ENCODE assay signal across 1 cellular context in the genomic region with DNA sequence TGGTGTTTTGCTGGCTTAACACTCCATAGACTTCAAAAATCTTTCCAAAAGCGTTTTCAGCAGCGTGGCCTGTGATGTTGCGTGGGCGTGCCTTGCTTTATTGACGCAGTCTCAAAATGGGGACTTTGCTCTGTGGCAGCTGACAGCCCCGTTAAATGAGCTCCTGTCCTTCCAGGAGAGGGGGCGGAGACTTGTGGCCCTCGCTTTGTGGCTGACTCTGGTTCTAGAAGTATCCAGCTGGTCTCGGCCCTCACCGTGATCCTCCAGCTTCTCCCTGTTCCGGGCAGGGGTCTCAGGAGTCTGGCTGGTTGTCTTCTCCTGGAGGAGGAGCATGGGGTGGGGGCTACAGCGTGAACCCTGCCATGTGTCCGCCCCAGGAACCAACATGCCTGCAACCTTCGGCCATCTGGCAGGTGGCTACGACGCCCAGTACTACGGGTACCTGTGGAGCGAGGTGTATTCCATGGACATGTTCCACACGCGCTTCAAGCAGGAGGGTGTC.
A peak's percentile ranks its signal among the peaks of the same experiment; 100 is the strongest.
TF ChIP-seq lines count a peak whose summit lies in the region.

No MANE protein-coding gene starts in this region.

TF ChIP-seq in HepG2, 621 proteins besides CTCF, POLR2A, EP300 and RAD21 (continued from another document and continues in another):
- peak; percentile 58; the same call in 1 of the 2 replicates for TF ChIP-seq REPIN1 (CRISPR knock-in tag; IDR thresholded peaks at IDR 0.05; ENCODE audit: borderline replicate concordance, low read depth)
- no peak for TF ChIP-seq ZNF761 (CRISPR knock-in tag; conservative IDR thresholded peaks at IDR 0.05)
- no peak for TF ChIP-seq ZSCAN29 (CRISPR knock-in tag; conservative IDR thresholded peaks at IDR 0.05)
- TF ChIP-seq MEF2D (CRISPR knock-in tag; IDR thresholded peaks at IDR 0.05): no peak
- TF ChIP-seq, protein P1, sequence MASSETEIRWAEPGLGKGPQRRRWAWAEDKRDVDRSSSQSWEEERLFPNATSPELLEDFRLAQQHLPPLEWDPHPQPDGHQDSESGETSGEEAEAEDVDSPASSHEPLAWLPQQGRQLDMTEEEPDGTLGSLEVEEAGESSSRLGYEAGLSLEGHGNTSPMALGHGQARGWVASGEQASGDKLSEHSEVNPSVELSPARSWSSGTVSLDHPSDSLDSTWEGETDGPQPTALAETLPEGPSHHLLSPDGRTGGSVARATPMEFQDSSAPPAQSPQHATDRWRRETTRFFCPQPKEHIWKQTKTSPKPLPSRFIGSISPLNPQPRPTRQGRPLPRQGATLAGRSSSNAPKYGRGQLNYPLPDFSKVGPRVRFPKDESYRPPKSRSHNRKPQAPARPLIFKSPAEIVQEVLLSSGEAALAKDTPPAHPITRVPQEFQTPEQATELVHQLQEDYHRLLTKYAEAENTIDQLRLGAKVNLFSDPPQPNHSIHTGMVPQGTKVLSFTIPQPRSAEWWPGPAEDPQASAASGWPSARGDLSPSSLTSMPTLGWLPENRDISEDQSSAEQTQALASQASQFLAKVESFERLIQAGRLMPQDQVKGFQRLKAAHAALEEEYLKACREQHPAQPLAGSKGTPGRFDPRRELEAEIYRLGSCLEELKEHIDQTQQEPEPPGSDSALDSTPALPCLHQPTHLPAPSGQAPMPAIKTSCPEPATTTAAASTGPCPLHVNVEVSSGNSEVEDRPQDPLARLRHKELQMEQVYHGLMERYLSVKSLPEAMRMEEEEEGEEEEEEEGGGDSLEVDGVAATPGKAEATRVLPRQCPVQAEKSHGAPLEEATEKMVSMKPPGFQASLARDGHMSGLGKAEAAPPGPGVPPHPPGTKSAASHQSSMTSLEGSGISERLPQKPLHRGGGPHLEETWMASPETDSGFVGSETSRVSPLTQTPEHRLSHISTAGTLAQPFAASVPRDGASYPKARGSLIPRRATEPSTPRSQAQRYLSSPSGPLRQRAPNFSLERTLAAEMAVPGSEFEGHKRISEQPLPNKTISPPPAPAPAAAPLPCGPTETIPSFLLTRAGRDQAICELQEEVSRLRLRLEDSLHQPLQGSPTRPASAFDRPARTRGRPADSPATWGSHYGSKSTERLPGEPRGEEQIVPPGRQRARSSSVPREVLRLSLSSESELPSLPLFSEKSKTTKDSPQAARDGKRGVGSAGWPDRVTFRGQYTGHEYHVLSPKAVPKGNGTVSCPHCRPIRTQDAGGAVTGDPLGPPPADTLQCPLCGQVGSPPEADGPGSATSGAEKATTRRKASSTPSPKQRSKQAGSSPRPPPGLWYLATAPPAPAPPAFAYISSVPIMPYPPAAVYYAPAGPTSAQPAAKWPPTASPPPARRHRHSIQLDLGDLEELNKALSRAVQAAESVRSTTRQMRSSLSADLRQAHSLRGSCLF (CRISPR knock-in tag; IDR thresholded peaks at IDR 0.05; ENCODE audit: borderline replicate concordance): no peak
- TF ChIP-seq DMAP1 (CRISPR knock-in tag; IDR thresholded peaks at IDR 0.05): peak; percentile 46; the same call in 1 of the 2 replicates
- 0 out of 2 replicates have a peak, but pooled peaks have one; percentile 45 for TF ChIP-seq MEIS1 (CRISPR knock-in tag; IDR thresholded peaks at IDR 0.05; ENCODE audit: borderline replicate concordance)
- TF ChIP-seq ZNF460 (CRISPR knock-in tag; IDR thresholded peaks at IDR 0.05; ENCODE audit: borderline replicate concordance): no peak
- TF ChIP-seq, protein P2, sequence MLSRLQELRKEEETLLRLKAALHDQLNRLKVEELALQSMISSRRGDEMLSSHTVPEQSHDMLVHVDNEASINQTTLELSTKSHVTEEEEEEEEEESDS (CRISPR knock-in tag; IDR thresholded peaks at IDR 0.05; ENCODE audit: borderline replicate concordance): no peak
- no peak for TF ChIP-seq SIN3B (IDR thresholded peaks at IDR 0.05; ENCODE audit: low read length)
- TF ChIP-seq, protein P3, sequence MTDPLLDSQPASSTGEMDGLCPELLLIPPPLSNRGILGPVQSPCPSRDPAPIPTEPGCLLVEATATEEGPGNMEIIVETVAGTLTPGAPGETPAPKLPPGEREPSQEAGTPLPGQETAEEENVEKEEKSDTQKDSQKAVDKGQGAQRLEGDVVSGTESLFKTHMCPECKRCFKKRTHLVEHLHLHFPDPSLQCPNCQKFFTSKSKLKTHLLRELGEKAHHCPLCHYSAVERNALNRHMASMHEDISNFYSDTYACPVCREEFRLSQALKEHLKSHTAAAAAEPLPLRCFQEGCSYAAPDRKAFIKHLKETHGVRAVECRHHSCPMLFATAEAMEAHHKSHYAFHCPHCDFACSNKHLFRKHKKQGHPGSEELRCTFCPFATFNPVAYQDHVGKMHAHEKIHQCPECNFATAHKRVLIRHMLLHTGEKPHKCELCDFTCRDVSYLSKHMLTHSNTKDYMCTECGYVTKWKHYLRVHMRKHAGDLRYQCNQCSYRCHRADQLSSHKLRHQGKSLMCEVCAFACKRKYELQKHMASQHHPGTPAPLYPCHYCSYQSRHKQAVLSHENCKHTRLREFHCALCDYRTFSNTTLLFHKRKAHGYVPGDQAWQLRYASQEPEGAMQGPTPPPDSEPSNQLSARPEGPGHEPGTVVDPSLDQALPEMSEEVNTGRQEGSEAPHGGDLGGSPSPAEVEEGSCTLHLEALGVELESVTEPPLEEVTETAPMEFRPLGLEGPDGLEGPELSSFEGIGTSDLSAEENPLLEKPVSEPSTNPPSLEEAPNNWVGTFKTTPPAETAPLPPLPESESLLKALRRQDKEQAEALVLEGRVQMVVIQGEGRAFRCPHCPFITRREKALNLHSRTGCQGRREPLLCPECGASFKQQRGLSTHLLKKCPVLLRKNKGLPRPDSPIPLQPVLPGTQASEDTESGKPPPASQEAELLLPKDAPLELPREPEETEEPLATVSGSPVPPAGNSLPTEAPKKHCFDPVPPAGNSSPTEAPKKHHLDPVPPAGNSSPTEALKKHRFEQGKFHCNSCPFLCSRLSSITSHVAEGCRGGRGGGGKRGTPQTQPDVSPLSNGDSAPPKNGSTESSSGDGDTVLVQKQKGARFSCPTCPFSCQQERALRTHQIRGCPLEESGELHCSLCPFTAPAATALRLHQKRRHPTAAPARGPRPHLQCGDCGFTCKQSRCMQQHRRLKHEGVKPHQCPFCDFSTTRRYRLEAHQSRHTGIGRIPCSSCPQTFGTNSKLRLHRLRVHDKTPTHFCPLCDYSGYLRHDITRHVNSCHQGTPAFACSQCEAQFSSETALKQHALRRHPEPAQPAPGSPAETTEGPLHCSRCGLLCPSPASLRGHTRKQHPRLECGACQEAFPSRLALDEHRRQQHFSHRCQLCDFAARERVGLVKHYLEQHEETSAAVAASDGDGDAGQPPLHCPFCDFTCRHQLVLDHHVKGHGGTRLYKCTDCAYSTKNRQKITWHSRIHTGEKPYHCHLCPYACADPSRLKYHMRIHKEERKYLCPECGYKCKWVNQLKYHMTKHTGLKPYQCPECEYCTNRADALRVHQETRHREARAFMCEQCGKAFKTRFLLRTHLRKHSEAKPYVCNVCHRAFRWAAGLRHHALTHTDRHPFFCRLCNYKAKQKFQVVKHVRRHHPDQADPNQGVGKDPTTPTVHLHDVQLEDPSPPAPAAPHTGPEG (CRISPR knock-in tag; IDR thresholded peaks at IDR 0.05): no peak
- no peak for TF ChIP-seq ZSCAN12 (CRISPR knock-in tag; IDR thresholded peaks at IDR 0.05)
- peak; percentile 66 for TF ChIP-seq THAP11 (CRISPR knock-in tag; IDR thresholded peaks at IDR 0.05)
- peak; percentile 31 for TF ChIP-seq FOSL2 (CRISPR knock-in tag; IDR thresholded peaks at IDR 0.05)
- TF ChIP-seq, protein P4, sequence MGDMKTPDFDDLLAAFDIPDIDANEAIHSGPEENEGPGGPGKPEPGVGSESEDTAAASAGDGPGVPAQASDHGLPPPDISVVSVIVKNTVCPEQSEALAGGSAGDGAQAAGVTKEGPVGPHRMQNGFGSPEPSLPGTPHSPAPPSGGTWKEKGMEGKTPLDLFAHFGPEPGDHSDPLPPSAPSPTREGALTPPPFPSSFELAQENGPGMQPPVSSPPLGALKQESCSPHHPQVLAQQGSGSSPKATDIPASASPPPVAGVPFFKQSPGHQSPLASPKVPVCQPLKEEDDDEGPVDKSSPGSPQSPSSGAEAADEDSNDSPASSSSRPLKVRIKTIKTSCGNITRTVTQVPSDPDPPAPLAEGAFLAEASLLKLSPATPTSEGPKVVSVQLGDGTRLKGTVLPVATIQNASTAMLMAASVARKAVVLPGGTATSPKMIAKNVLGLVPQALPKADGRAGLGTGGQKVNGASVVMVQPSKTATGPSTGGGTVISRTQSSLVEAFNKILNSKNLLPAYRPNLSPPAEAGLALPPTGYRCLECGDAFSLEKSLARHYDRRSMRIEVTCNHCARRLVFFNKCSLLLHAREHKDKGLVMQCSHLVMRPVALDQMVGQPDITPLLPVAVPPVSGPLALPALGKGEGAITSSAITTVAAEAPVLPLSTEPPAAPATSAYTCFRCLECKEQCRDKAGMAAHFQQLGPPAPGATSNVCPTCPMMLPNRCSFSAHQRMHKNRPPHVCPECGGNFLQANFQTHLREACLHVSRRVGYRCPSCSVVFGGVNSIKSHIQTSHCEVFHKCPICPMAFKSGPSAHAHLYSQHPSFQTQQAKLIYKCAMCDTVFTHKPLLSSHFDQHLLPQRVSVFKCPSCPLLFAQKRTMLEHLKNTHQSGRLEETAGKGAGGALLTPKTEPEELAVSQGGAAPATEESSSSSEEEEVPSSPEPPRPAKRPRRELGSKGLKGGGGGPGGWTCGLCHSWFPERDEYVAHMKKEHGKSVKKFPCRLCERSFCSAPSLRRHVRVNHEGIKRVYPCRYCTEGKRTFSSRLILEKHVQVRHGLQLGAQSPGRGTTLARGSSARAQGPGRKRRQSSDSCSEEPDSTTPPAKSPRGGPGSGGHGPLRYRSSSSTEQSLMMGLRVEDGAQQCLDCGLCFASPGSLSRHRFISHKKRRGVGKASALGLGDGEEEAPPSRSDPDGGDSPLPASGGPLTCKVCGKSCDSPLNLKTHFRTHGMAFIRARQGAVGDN (CRISPR knock-in tag; IDR thresholded peaks at IDR 0.05): peak; percentile 99
- no peak for TF ChIP-seq TAF1 (CRISPR knock-in tag; IDR thresholded peaks at IDR 0.05)
- TF ChIP-seq KDM6A (CRISPR knock-in tag; IDR thresholded peaks at IDR 0.05; ENCODE audit: low read depth): 0 out of 2 replicates have a peak, but pooled peaks have one; percentile 29
- TF ChIP-seq, protein P5, sequence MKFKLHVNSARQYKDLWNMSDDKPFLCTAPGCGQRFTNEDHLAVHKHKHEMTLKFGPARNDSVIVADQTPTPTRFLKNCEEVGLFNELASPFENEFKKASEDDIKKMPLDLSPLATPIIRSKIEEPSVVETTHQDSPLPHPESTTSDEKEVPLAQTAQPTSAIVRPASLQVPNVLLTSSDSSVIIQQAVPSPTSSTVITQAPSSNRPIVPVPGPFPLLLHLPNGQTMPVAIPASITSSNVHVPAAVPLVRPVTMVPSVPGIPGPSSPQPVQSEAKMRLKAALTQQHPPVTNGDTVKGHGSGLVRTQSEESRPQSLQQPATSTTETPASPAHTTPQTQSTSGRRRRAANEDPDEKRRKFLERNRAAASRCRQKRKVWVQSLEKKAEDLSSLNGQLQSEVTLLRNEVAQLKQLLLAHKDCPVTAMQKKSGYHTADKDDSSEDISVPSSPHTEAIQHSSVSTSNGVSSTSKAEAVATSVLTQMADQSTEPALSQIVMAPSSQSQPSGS (CRISPR knock-in tag; IDR thresholded peaks at IDR 0.05): 0 out of 2 replicates have a peak, but pooled peaks have one; percentile 20
- TF ChIP-seq ZMYM3 (CRISPR knock-in tag; IDR thresholded peaks at IDR 0.05): 0 out of 2 replicates have a peak, but pooled peaks have one; percentile 15
- TF ChIP-seq, protein P6, sequence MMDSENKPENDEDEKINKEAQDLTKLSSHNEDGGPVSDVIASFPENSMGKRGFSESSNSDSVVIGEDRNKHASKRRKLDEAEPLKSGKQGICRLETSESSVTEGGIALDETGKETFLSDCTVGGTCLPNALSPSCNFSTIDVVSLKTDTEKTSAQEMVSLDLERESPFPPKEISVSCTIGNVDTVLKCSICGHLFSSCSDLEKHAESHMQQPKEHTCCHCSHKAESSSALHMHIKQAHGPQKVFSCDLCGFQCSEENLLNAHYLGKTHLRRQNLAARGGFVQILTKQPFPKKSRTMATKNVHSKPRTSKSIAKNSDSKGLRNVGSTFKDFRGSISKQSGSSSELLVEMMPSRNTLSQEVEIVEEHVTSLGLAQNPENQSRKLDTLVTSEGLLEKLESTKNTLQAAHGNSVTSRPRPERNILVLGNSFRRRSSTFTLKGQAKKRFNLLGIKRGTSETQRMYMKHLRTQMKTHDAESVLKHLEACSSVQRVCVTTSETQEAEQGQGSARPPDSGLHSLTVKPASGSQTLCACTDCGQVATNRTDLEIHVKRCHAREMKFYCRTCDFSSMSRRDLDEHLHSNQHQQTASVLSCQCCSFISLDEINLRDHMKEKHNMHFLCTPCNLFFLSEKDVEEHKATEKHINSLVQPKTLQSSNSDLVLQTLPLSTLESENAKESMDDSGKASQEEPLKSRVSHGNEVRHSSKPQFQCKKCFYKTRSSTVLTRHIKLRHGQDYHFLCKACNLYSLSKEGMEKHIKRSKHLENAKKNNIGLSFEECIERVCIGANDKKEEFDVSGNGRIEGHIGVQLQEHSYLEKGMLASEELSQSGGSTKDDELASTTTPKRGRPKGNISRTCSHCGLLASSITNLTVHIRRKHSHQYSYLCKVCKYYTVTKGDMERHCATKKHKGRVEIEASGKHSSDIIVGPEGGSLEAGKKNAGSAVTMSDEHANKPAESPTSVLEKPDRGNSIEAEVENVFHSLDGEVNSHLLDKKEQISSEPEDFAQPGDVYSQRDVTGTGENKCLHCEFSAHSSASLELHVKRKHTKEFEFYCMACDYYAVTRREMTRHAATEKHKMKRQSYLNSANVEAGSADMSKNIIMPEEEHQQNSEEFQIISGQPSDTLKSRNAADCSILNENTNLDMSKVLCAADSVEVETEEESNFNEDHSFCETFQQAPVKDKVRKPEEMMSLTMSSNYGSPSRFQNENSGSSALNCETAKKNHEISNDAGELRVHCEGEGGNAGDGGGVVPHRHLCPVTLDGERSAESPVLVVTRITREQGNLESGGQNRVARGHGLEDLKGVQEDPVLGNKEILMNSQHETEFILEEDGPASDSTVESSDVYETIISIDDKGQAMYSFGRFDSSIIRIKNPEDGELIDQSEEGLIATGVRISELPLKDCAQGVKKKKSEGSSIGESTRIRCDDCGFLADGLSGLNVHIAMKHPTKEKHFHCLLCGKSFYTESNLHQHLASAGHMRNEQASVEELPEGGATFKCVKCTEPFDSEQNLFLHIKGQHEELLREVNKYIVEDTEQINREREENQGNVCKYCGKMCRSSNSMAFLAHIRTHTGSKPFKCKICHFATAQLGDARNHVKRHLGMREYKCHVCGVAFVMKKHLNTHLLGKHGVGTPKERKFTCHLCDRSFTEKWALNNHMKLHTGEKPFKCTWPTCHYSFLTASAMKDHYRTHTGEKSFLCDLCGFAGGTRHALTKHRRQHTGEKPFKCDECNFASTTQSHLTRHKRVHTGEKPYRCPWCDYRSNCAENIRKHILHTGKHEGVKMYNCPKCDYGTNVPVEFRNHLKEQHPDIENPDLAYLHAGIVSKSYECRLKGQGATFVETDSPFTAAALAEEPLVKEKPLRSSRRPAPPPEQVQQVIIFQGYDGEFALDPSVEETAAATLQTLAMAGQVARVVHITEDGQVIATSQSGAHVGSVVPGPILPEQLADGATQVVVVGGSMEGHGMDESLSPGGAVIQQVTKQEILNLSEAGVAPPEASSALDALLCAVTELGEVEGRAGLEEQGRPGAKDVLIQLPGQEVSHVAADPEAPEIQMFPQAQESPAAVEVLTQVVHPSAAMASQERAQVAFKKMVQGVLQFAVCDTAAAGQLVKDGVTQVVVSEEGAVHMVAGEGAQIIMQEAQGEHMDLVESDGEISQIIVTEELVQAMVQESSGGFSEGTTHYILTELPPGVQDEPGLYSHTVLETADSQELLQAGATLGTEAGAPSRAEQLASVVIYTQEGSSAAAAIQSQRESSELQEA (CRISPR knock-in tag; IDR thresholded peaks at IDR 0.05; ENCODE audit: not compliant biosample characterization): no peak
- TF ChIP-seq HNF4G (IDR thresholded peaks at IDR 0.05; ENCODE audit: borderline replicate concordance, low read depth, low read length): peak; percentile 76
- TF ChIP-seq HNF4G (CRISPR knock-in tag; IDR thresholded peaks at IDR 0.05; ENCODE audit: borderline replicate concordance, low read depth): peak; percentile 78; the same call in 1 of the 2 replicates
- TF ChIP-seq FOXC1 (CRISPR knock-in tag; IDR thresholded peaks at IDR 0.05; ENCODE audit: borderline replicate concordance): peak; percentile 22; the same call in 1 of the 2 replicates
- TF ChIP-seq ZNF605 (CRISPR knock-in tag; IDR thresholded peaks at IDR 0.05): no peak
- peak; percentile 23; the same call in 1 of the 2 replicates for TF ChIP-seq ZMYM4 (CRISPR knock-in tag; IDR thresholded peaks at IDR 0.05)
- 0 out of 2 replicates have a peak, but pooled peaks have one; percentile 57 for TF ChIP-seq ZNF772 (CRISPR knock-in tag; IDR thresholded peaks at IDR 0.05)
